ENCODE assay signal across 9 cellular contexts in the genomic region with DNA sequence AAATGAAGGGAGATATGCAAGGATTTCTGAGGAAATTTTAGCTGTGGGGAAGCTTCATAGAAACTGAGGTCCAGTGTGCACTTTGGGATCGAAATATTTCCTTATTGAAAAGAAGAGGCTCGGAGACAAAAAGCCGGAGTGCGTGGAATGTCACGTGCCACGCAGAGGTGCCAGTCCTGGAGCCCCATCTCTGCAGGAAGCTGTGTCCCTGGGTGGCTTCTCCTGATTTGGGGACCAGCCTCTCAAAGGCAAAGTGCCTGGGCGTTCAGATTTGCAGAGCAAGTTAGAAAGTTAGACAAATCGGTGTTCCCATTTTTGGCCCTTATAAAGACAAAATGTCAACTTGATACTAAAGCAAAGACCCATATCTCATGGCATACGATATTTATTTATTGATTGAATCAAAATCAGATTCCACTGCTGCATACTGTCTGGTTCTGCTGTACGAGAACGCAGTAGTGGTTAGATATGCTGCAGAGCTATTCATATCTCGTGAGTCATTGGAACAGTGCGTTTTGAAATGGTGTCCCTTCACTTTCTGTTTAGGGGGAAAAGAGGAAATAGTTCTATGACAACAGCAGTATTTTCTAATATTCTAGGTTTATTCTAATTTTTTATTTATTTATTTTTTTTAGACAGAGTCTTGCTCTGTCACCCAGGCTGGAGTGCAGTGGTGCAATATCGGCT. TPM values are rescaled to one million over a fixed set of nuclear protein-coding genes. Genes with fewer than 3 reads are reported as not detected.
DNase-seq lines count a peak whose midpoint lies in the region; ATAC-seq, FAIRE-seq and TF ChIP-seq lines count a peak whose summit lies in the region.
"Had no signal": no experiment of that assay in that cellular context is flagged by ENCODE, and none has a peak within 500 bp of the region (broad histone marks: within the 10 kb centered on the region; RNA-seq: fewer than 3 reads in every experiment).

No MANE protein-coding gene starts in this region.

- H3K27me3 ChIP-seq in HCT116 (ENCODE audit: insufficient read depth, low read length) (no peaks in the 10 kb centered on the region), small intestine (ENCODE audit: control insufficient read depth in 2 of 2, insufficient read depth in 2 of 2, low read length in 2 of 2) (no peaks in the 10 kb centered on the region)

- H3K36me3 Mint-ChIP-seq in effector memory CD8-positive, alpha-beta T cell (ENCODE audit: insufficient read depth) = peaks cover 9% of the 10 kb centered on the region

- H3K27ac Mint-ChIP-seq in effector memory CD8-positive, alpha-beta T cell = peak overlapping the region; percentile 49 to 88
- H3K27ac Mint-ChIP-seq: endodermal cell had no signal

- POLR2A ChIA-PET in HCT116 (lab: Charles Lee) = no interaction called here

- no peaks in the 10 kb centered on the region for H4K20me1 ChIP-seq in HCT116 (ENCODE audit: insufficient read depth)

- no peak overlapping the region for H3K9ac ChIP-seq in HCT116 (ENCODE audit: low read length)

- no peak for DNase-seq in HCT116 (ENCODE audit: low read depth, low spot score)
- peak; percentile 16 for DNase-seq in RPMI8226
- no peak for DNase-seq in effector memory CD8-positive, alpha-beta T cell
- peak; percentile 33 for DNase-seq in small intestine
- DNase-seq in dermis blood vessel endothelial cell = no peak
- DNase-seq: endodermal cell had no signal

- H3K4me3 ChIP-seq in HCT116 (replicated peaks in 1 of 2; ENCODE audit: low read depth in 1 of 2, low read length in 2 of 2) (no peak overlapping the region), small intestine (ENCODE audit: low read depth in 1 of 2, low read length in 2 of 2) (no peak overlapping the region)
- H3K4me3 ChIP-seq: skin epidermis had no signal

- TF ChIP-seq POLR2A in HCT116 (IDR thresholded peaks at IDR 0.05; ENCODE audit: borderline replicate concordance, extremely low read depth, insufficient read depth, insufficient read length) = no peak

- peak overlapping the region; percentile 46 for H3K4me2 ChIP-seq in HCT116 (ENCODE audit: low read length)

- H3K4me1 Mint-ChIP-seq in effector memory CD8-positive, alpha-beta T cell (ENCODE audit: low read depth in 2 of 2) = peaks cover 43 to 49% of the 10 kb centered on the region in 2 donors

- peak overlapping the region; percentile 93 for H2AFZ ChIP-seq in HCT116 (ENCODE audit: low read depth, low read length, poor library complexity, severe bottlenecking)

- no TSS peak for BruUV-seq in HCT116 (replicated peaks; lab: Mats Ljungman, UMichigan)

- intact Hi-C loops in HCT116 (cut with micrococcal nuclease) = no loop called here

- no peaks in the 10 kb centered on the region for H3K79me2 ChIP-seq in HCT116 (ENCODE audit: insufficient read depth, low read length)

- no peak overlapping the region for H3K27ac ChIP-seq in HCT116 (ENCODE audit: low read depth, low read length)
- peak overlapping the region; percentile 1 to 68 for H3K27ac ChIP-seq in small intestine (ENCODE audit: low read depth in 1 of 2, low read length in 1 of 2)

- H3K36me3 ChIP-seq in HCT116 (ENCODE audit: control insufficient read depth in 1 of 2, insufficient read depth in 2 of 2, low read length in 2 of 2) = no peaks in the 10 kb centered on the region
- H3K36me3 ChIP-seq in small intestine (ENCODE audit: control insufficient read depth in 2 of 2, insufficient read depth in 2 of 2, low read length in 2 of 2) = no peaks in the 10 kb centered on the region

- RAD21 ChIA-PET in HCT116 (lab: Charles Lee; ENCODE audit: low non-redundant PET in 1 of 2, low total read pairs in 2 of 2, uncharacterized antibody in 2 of 2, unreplicated experiment in 2 of 2) = no interaction called here

- no peak overlapping the region for H3K4me3 Mint-ChIP-seq in effector memory CD8-positive, alpha-beta T cell
- H3K4me3 Mint-ChIP-seq: endodermal cell had no signal

- no peak for FAIRE-seq in small intestine (lab: Jason Lieb, UNC)

- no peaks in the 10 kb centered on the region for H3K27me3 Mint-ChIP-seq in effector memory CD8-positive, alpha-beta T cell

- no peak for TF ChIP-seq CTCF in HCT116 (IDR thresholded peaks at IDR 0.05 in 2 of 3, conservative IDR thresholded peaks at IDR 0.05 in 1 of 3; ENCODE audit: borderline replicate concordance in 1 of 3, insufficient read depth in 1 of 3, low read depth in 2 of 3, low read length in 2 of 3)

- CTCF ChIA-PET in HCT116 (lab: Charles Lee) = no interaction called here

- H3K9me2 ChIP-seq in HCT116 (ENCODE audit: insufficient read depth) = no peaks in the 10 kb centered on the region

- H3K4me1 ChIP-seq in HCT116 (ENCODE audit: control insufficient read depth in 1 of 2, insufficient read depth in 2 of 2, low read length in 2 of 2) = peaks cover 23 to 44% of the 10 kb centered on the region in 2 experiments
- peaks cover 2 to 5% of the 10 kb centered on the region in 2 donors for H3K4me1 ChIP-seq in small intestine (ENCODE audit: control insufficient read depth in 2 of 2, insufficient read depth in 1 of 2, low read depth in 1 of 2, low read length in 1 of 2)

- ATAC-seq in HCT116 (no peak), GM19395 (IDR thresholded peaks at IDR 0.05; ENCODE audit: unreplicated experiment) (no peak), HG03159 (IDR thresholded peaks at IDR 0.05; ENCODE audit: unreplicated experiment) (no peak)
- ATAC-seq in effector memory CD8-positive, alpha-beta T cell (replicated peaks) = no peak

- no peak for TF ChIP-seq RAD21 in HCT116 (IDR thresholded peaks at IDR 0.05; ENCODE audit: low read depth)

- no peaks in the 10 kb centered on the region for H3K9me3 ChIP-seq in HCT116 (ENCODE audit: control insufficient read depth in 1 of 2, insufficient read depth in 1 of 2, low read depth in 1 of 2, low read length in 2 of 2)
- no peaks in the 10 kb centered on the region for H3K9me3 ChIP-seq in small intestine (ENCODE audit: control insufficient read depth, low read depth)

- H3K9me3 Mint-ChIP-seq in effector memory CD8-positive, alpha-beta T cell = peaks cover 0 to 8% of the 10 kb centered on the region in 2 donors

- 72 to 82% (median 75%) methylated on average over 14 of the region's 14 CpGs for WGBS in small intestine, 3 donors

TF ChIP-seq in HCT116, 20 proteins besides CTCF, POLR2A, EP300 and RAD21:
- TF ChIP-seq YY1 (IDR thresholded peaks at IDR 0.05; ENCODE audit: extremely low read depth, insufficient replicate concordance, low read depth, low read length) (no peak), ZFX (IDR thresholded peaks at IDR 0.05) (no peak), ELF1 (IDR thresholded peaks at IDR 0.05; ENCODE audit: borderline replicate concordance, low read depth) (no peak), POLR2AphosphoS5 (IDR thresholded peaks at IDR 0.05; ENCODE audit: low read depth, low read length) (no peak), CEBPB (IDR thresholded peaks at IDR 0.05; ENCODE audit: low read depth) (no peak), FOSL1 (IDR thresholded peaks at IDR 0.05; ENCODE audit: low read depth) (no peak), EZH2 (IDR thresholded peaks at IDR 0.05) (no peak), ZNF274 (IDR thresholded peaks at IDR 0.05; ENCODE audit: low read depth, low read length) (no peak), SIN3A (IDR thresholded peaks at IDR 0.05; ENCODE audit: low read depth) (no peak), SP1 (IDR thresholded peaks at IDR 0.05; ENCODE audit: low read depth) (no peak), SRF (IDR thresholded peaks at IDR 0.05; ENCODE audit: low read depth) (no peak), CBX3 (IDR thresholded peaks at IDR 0.05; ENCODE audit: low read depth) (no peak)
- TF ChIP-seq, protein P1, sequence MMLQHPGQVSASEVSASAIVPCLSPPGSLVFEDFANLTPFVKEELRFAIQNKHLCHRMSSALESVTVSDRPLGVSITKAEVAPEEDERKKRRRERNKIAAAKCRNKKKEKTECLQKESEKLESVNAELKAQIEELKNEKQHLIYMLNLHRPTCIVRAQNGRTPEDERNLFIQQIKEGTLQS (IDR thresholded peaks at IDR 0.05) = no peak

RNA-seq across cellular contexts. Expression of a gene that starts 9.1 kb away (rescaled TPM):
- total RNA-seq in HCT116 (2021; ENCODE audit: unreplicated experiment) (43.4 TPM), dermis blood vessel endothelial cell (39.3 and 57.7 TPM in 2 replicates)
- 16.3 and 19.0 TPM in 2 replicates for polyA plus RNA-seq in HCT116 (2012)
- 10 to 100 TPM; 14.6 to 19.0 (median 15.9) TPM for polyA plus RNA-seq in small intestine

Comparison
In these comparisons a context has a peak if more than half of its experiments do, and no peak if none do; other contexts are left out.
1. DNase-seq: peak in RPMI8226 (single experiment) and small intestine (single experiment); none in HCT116 (single experiment), effector memory CD8-positive, alpha-beta T cell (0 of 3) and dermis blood vessel endothelial cell (single experiment).